28 cellular contexts compared by ENCODE assay signal in genomic region chr10:85513450-85513849, GRCh38.
"Had no signal": no experiment of that assay in that cellular context is flagged by ENCODE, and none has a peak within 500 bp of the region (broad histone marks: within the 10 kb centered on the region; RNA-seq: fewer than 3 reads in every experiment).

No MANE protein-coding gene starts in this region.

- H3K27me3 ChIP-seq: heart left ventricle, hepatocyte, ovary, sigmoid colon, stomach, thyroid gland, vagina had no signal

- DNase-seq: effector CD8-positive, alpha-beta T cell; endodermal cell; foreskin fibroblast; heart left ventricle; left ventricle myocardium superior; lower lobe of right lung; naive thymus-derived CD8-positive, alpha-beta T cell; nephron progenitor cell; occipital lobe; ovary; posterior cingulate gyrus; psoas muscle; right cardiac atrium; sigmoid colon; stimulated activated CD4-positive, alpha-beta T cell treated with anti-CD3 and anti-CD28 coated beads, Interleukin-2, amount 100 ng/mL, for 24 hours; stimulated activated CD4-positive, alpha-beta T cell treated with anti-CD3 and anti-CD28 coated beads, Interleukin-4, amount 100 ng/mL, for 24 hours; stimulated activated naive CD4-positive, alpha-beta T cell treated with Interleukin-2 at 50 U/mL for 16 hours; stomach; thyroid gland; trophoblast cell had no signal

- ATAC-seq: esophagus mucosa; gastroesophageal sphincter; heart left ventricle; left ventricle myocardium superior; lower lobe of right lung; naive thymus-derived CD8-positive, alpha-beta T cell; psoas muscle; right cardiac atrium; stimulated activated effector memory CD8-positive, alpha-beta T cell treated with anti-CD3 and anti-CD28 coated beads, Interleukin-12 subunit alpha, Interleukin-12 subunit beta, amount 100 ng/mL, for 72 hours had no signal

- H3K79me2 ChIP-seq: hepatocyte had no signal

- H2AFZ ChIP-seq: hepatocyte had no signal

- H3K4me2 ChIP-seq: hepatocyte had no signal

- H3K27ac ChIP-seq: epithelial cell of prostate, gastroesophageal sphincter, heart left ventricle, hepatocyte, lower lobe of right lung, ovary, psoas muscle, sigmoid colon, stomach, thyroid gland, vagina had no signal

- H3K4me3 Mint-ChIP-seq: dendritic cell treated with granulocyte-macrophage colony-stimulating factor and Interleukin-4, amounts not matched to agents 40 ng/mL and 50 ng/mL, for 4 days; endodermal cell; naive thymus-derived CD8-positive, alpha-beta T cell; nephron progenitor cell; stimulated activated effector memory CD8-positive, alpha-beta T cell treated with anti-CD3 and anti-CD28 coated beads, Interleukin-12 subunit alpha, Interleukin-12 subunit beta, amount 100 ng/mL, for 72 hours had no signal

- H3K9me3 Mint-ChIP-seq: stimulated activated effector memory CD8-positive, alpha-beta T cell treated with anti-CD3 and anti-CD28 coated beads, Interleukin-12 subunit alpha, Interleukin-12 subunit beta, amount 100 ng/mL, for 72 hours had no signal

- H3K36me3 ChIP-seq: gastroesophageal sphincter, heart left ventricle, lower lobe of right lung, ovary, sigmoid colon, stomach, thyroid gland, vagina had no signal

- H3K27ac Mint-ChIP-seq: dendritic cell treated with granulocyte-macrophage colony-stimulating factor and Interleukin-4, amounts not matched to agents 40 ng/mL and 50 ng/mL, for 4 days; endodermal cell; naive thymus-derived CD8-positive, alpha-beta T cell; nephron progenitor cell; stimulated activated effector memory CD8-positive, alpha-beta T cell treated with anti-CD3 and anti-CD28 coated beads, Interleukin-12 subunit alpha, Interleukin-12 subunit beta, amount 100 ng/mL, for 72 hours had no signal

- FAIRE-seq: keratinocyte had no signal

- H3K4me1 ChIP-seq: gastroesophageal sphincter, heart left ventricle, lower lobe of right lung, psoas muscle, sigmoid colon, stomach, vagina had no signal

- H3K27me3 Mint-ChIP-seq: dendritic cell treated with granulocyte-macrophage colony-stimulating factor and Interleukin-4, amounts not matched to agents 40 ng/mL and 50 ng/mL, for 4 days had no signal

- H3K9me3 ChIP-seq: gastroesophageal sphincter, lower lobe of right lung, ovary, psoas muscle, sigmoid colon, stomach, thyroid gland, vagina had no signal

- H3K4me1 Mint-ChIP-seq: naive thymus-derived CD8-positive, alpha-beta T cell; stimulated activated effector memory CD8-positive, alpha-beta T cell treated with anti-CD3 and anti-CD28 coated beads, Interleukin-12 subunit alpha, Interleukin-12 subunit beta, amount 100 ng/mL, for 72 hours had no signal

- H3K36me3 Mint-ChIP-seq: naive thymus-derived CD8-positive, alpha-beta T cell; stimulated activated effector memory CD8-positive, alpha-beta T cell treated with anti-CD3 and anti-CD28 coated beads, Interleukin-12 subunit alpha, Interleukin-12 subunit beta, amount 100 ng/mL, for 72 hours had no signal

- H3K4me3 ChIP-seq: gastroesophageal sphincter, heart left ventricle, hepatocyte, lower lobe of right lung, ovary, psoas muscle, sigmoid colon, stomach, thyroid gland, vagina had no signal
